ENCODE assay signal across 28 cellular contexts in genomic region chr9:90867101-90867500, GRCh38.
"Had no signal": no experiment of that assay in that cellular context is flagged by ENCODE, and none has a peak within 500 bp of the region (broad histone marks: within the 10 kb centered on the region; RNA-seq: fewer than 3 reads in every experiment).

No MANE protein-coding gene starts in this region.

- H3K4me3 ChIP-seq: adrenal gland had no signal

- H3K4me1 ChIP-seq: adrenal gland had no signal

- H3K27me3 Mint-ChIP-seq: brain had no signal

- H3K9me3 ChIP-seq: adrenal gland had no signal

- H3K36me3 Mint-ChIP-seq: activated naive CD4-positive, alpha-beta T cell treated with anti-CD3 and anti-CD28 coated beads, Interleukin-2, amount 50 U/mL, for 72 hours; brain had no signal

- H3K27ac Mint-ChIP-seq: activated CD4-positive, alpha-beta T cell treated with anti-CD3 and anti-CD28 coated beads, Interleukin-2, amount 10 ng/mL, durations not matched to agents 24 days and 14 days; activated naive CD4-positive, alpha-beta T cell treated with anti-CD3 and anti-CD28 coated beads for 36 hours; activated naive CD4-positive, alpha-beta T cell treated with anti-CD3 and anti-CD28 coated beads, Interleukin-2, amount 50 U/mL, for 72 hours; activated T-helper 1 cell treated with anti-CD3 and anti-CD28 coated beads, Interleukin-12 subunit alpha, Interleukin-12 subunit beta, Interleukin-2, Interleukin-4 antibody, amounts not matched to agents 30 ng/mL and 10 ng/mL and 1 ng/mL, durations not matched to agents 14 hours and 24 hours and 36 hours; brain had no signal

- H3K4me3 Mint-ChIP-seq: activated CD4-positive, alpha-beta T cell treated with anti-CD3 and anti-CD28 coated beads, Interleukin-2, amount 10 ng/mL, durations not matched to agents 24 days and 14 days; activated naive CD4-positive, alpha-beta T cell treated with anti-CD3 and anti-CD28 coated beads for 36 hours; activated T-cell treated with anti-CD3 and anti-CD28 coated beads, Interleukin-2, amount 50 U/mL, for 4 hours; activated T-helper 1 cell treated with anti-CD3 and anti-CD28 coated beads, Interleukin-12 subunit alpha, Interleukin-12 subunit beta, Interleukin-2, Interleukin-4 antibody, amounts not matched to agents 30 ng/mL and 10 ng/mL and 1 ng/mL, durations not matched to agents 14 hours and 24 hours and 36 hours; brain had no signal

- H3K36me3 ChIP-seq: adrenal gland had no signal

- ATAC-seq: activated naive CD4-positive, alpha-beta T cell treated with anti-CD3 and anti-CD28 coated beads, Interleukin-2, amount 50 U/mL, for 72 hours; activated T-cell treated with anti-CD3 and anti-CD28 coated beads, Interleukin-2, amount 50 U/mL, for 4 hours had no signal

- DNase-seq: activated CD4-positive, alpha-beta T cell treated with anti-CD3 and anti-CD28 coated beads, Interleukin-2, amount 10 ng/mL, durations not matched to agents 24 days and 14 days; activated CD4-positive, alpha-beta T cell treated with anti-CD3 and anti-CD28 coated beads, Interleukin-2, amount 50 U/mL, for 4 hours; activated gamma-delta T cell treated with Interleukin-2 at 50 U/mL for 16 hours; activated naive CD4-positive, alpha-beta T cell treated with anti-CD3 and anti-CD28 coated beads for 36 hours; activated T-cell treated with anti-CD3 and anti-CD28 coated beads for 4 hours; activated T-cell treated with anti-CD3 and anti-CD28 coated beads, Interleukin-2, amount 50 U/mL, for 4 hours; adrenal gland; caudate nucleus; cerebellar nuclear complex; MM.1S; MV-4-11; NCI-H1092; NCI-H1436 treated with DMSO at 0.1 percent for 48 hours; NCI-H1694 treated with DMSO at 0.1 percent for 48 hours; NCI-H2029 treated with DMSO at 0.1 percent for 48 hours; NCI-H2107; NCI-H2171; NCI-H510A; NCI-H526; NCI-H748 treated with DMSO at 0.1 percent for 48 hours; NK-92 treated with Interleukin-12 subunit alpha and Interleukin-12 subunit beta, amount 100 ng/mL, for 24 hours; Right ventricle myocardium superior; T1000; WERI-Rb-1 had no signal

- H3K27ac ChIP-seq: adrenal gland, KMS-11, WERI-Rb-1 had no signal

- H3K9me3 Mint-ChIP-seq: activated CD4-positive, alpha-beta T cell treated with anti-CD3 and anti-CD28 coated beads, Interleukin-2, amount 10 ng/mL, durations not matched to agents 24 days and 14 days; activated naive CD4-positive, alpha-beta T cell treated with anti-CD3 and anti-CD28 coated beads for 36 hours; activated naive CD4-positive, alpha-beta T cell treated with anti-CD3 and anti-CD28 coated beads, Interleukin-2, amount 50 U/mL, for 72 hours; activated T-cell treated with anti-CD3 and anti-CD28 coated beads, Interleukin-2, amount 50 U/mL, for 4 hours; activated T-helper 1 cell treated with anti-CD3 and anti-CD28 coated beads, Interleukin-12 subunit alpha, Interleukin-12 subunit beta, Interleukin-2, Interleukin-4 antibody, amounts not matched to agents 30 ng/mL and 10 ng/mL and 1 ng/mL, durations not matched to agents 14 hours and 24 hours and 36 hours had no signal
